ENCODE assay signal across 1 cellular context in the genomic region with DNA sequence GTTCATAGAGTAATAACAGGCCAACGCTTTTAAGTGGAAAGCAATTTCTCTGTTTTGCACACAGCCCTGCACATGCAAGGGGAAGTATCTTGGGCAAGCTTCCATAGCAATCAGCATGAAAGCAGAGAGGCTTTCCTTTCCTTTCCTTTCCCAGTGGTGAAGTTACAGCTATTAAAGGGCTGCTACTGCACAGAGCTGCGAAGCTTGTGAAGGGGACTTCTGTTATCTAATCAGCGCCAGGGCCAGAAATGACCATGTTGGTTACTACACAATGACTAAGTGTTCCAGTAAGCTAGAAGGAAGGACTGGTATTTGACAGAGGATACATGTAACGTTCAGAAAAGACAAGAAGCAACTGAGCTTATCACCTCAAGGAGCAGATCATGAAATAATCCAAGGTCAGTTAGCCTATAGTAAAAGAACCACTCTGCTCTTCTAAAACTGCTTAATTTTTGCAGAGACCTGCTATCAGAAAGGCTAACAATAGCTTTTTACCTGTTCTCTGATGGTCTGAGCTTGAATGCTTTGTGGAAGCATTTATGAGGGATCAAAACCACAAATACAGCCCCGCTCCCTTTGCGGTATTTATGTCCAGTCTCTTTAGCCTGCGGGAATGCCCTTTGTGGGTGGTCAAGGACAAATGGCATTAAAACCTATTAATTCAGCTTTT.
TF ChIP-seq lines count a peak whose summit lies in the region.

No MANE protein-coding gene starts in this region.

TF ChIP-seq in GM12878, 131 proteins besides CTCF, POLR2A, EP300 and RAD21 (continued from another document):
- TF ChIP-seq IRF5 (IDR thresholded peaks at IDR 0.05; ENCODE audit: borderline replicate concordance) (no peak), POLR2AphosphoS5 (IDR thresholded peaks at IDR 0.05; ENCODE audit: low read length) (no peak), MXI1 (IDR thresholded peaks at IDR 0.05; ENCODE audit: low read depth, low read length) (no peak), ZZZ3 (IDR thresholded peaks at IDR 0.05; ENCODE audit: control insufficient read depth, insufficient read length, low read depth) (no peak), SIN3A (IDR thresholded peaks at IDR 0.05; ENCODE audit: low read depth, low read length) (no peak), BCLAF1 (IDR thresholded peaks at IDR 0.05) (no peak), CREM (IDR thresholded peaks at IDR 0.05; ENCODE audit: low read depth) (no peak), CHD2 (IDR thresholded peaks at IDR 0.05; ENCODE audit: borderline replicate concordance, low read depth, low read length) (no peak), FOXM1 (IDR thresholded peaks at IDR 0.05; ENCODE audit: low read depth, low read length) (no peak), SP1 (IDR thresholded peaks at IDR 0.05; ENCODE audit: low read depth, low read length) (no peak), RCOR1 (conservative IDR thresholded peaks at IDR 0.05; ENCODE audit: low read depth, low read length) (no peak)
- TF ChIP-seq, protein P1, sequence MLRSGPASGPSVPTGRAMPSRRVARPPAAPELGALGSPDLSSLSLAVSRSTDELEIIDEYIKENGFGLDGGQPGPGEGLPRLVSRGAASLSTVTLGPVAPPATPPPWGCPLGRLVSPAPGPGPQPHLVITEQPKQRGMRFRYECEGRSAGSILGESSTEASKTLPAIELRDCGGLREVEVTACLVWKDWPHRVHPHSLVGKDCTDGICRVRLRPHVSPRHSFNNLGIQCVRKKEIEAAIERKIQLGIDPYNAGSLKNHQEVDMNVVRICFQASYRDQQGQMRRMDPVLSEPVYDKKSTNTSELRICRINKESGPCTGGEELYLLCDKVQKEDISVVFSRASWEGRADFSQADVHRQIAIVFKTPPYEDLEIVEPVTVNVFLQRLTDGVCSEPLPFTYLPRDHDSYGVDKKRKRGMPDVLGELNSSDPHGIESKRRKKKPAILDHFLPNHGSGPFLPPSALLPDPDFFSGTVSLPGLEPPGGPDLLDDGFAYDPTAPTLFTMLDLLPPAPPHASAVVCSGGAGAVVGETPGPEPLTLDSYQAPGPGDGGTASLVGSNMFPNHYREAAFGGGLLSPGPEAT (IDR thresholded peaks at IDR 0.05; ENCODE audit: low read depth) = no peak
